21 cellular contexts compared by ENCODE assay signal in the genomic region with DNA sequence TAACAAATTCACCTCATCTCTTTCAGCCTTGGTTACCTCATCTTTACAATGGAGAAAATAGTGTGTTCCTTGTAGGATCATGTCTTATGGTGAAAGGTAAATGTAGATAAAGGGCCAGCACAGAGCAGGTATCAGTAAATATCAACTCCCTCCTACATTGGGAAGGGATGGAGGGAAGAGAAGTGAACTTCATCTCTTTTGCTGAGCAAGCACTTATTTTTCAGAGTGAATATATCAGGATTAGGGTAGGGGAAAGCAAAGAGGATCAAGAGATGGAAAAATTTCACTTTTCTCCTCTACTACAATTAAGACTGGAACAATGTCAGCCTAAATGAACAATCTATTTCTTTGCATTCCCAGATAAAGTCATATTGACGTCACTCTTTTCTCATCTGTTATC.
DNase-seq lines count a peak whose midpoint lies in the region; ATAC-seq, FAIRE-seq and TF ChIP-seq lines count a peak whose summit lies in the region.
"Had no signal": no experiment of that assay in that cellular context is flagged by ENCODE, and none has a peak within 500 bp of the region (broad histone marks: within the 10 kb centered on the region; RNA-seq: fewer than 3 reads in every experiment).

No MANE protein-coding gene starts in this region.

- H3K4me1 ChIP-seq in A549 (peaks cover 4% of the 10 kb centered on the region; the same call in 2 of the 3 replicates), GM23338 (ENCODE audit: insufficient read depth) (peaks cover 3% of the 10 kb centered on the region; the same call in 1 of the 2 replicates)

- H3K27me3 Mint-ChIP-seq in GM23338 (ENCODE audit: insufficient read depth, low read depth, poor library complexity) (peaks cover 3% of the 10 kb centered on the region), mesothelial cell of epicardium (ENCODE audit: low read depth) (no peaks in the 10 kb centered on the region)
- H3K27me3 Mint-ChIP-seq in dendritic cell treated with granulocyte-macrophage colony-stimulating factor and Interleukin-4, amounts not matched to agents 40 ng/mL and 50 ng/mL, for 4 days = no peaks in the 10 kb centered on the region
- H3K27me3 Mint-ChIP-seq: B cell; CD4-positive, alpha-beta T cell; CD8-positive, alpha-beta memory T cell had no signal

- H3K27ac Mint-ChIP-seq in GM23338 = no peak overlapping the region
- H3K27ac Mint-ChIP-seq in dendritic cell treated with granulocyte-macrophage colony-stimulating factor and Interleukin-4, amounts not matched to agents 40 ng/mL and 50 ng/mL, for 4 days = peak overlapping the region; percentile 92
- H3K27ac Mint-ChIP-seq in mesothelial cell of epicardium = peak overlapping the region; percentile 45
- H3K27ac Mint-ChIP-seq: B cell; CD14-positive monocyte; CD4-positive, alpha-beta T cell; CD8-positive, alpha-beta memory T cell; H9 had no signal

- TF ChIP-seq RAD21 in A549 (conservative IDR thresholded peaks at IDR 0.05 in 1 of 2, IDR thresholded peaks at IDR 0.05 in 1 of 2) = no peak

- H3K4me1 Mint-ChIP-seq in GM23338 (peaks cover 22% of the 10 kb centered on the region), mesothelial cell of epicardium (peaks cover 54% of the 10 kb centered on the region)
- peaks cover 90% of the 10 kb centered on the region for H3K4me1 Mint-ChIP-seq in dendritic cell treated with granulocyte-macrophage colony-stimulating factor and Interleukin-4, amounts not matched to agents 40 ng/mL and 50 ng/mL, for 4 days (ENCODE audit: low read depth)

- TF ChIP-seq CTCF in A549 (IDR thresholded peaks at IDR 0.05) (no peak), GM23338 (conservative IDR thresholded peaks at IDR 0.05; ENCODE audit: low read depth in 2 of 2) (no peak), mesothelial cell of epicardium (IDR thresholded peaks at IDR 0.05; ENCODE audit: unreplicated experiment) (no peak)

- no peak for TF ChIP-seq POLR2A in A549 (IDR thresholded peaks at IDR 0.05; ENCODE audit: low read length)

- FAIRE-seq in A549 (lab: Jason Lieb, UNC) = no peak
- FAIRE-seq: D721Med, GM12878 had no signal

- H3K9me3 ChIP-seq in A549 = no peaks in the 10 kb centered on the region
- H3K9me3 ChIP-seq: BLaER1 had no signal

- POLR2A ChIA-PET in A549 (lab: Yijun Ruan, JAX) = no interaction called here

- no peaks in the 10 kb centered on the region for H3K9me3 Mint-ChIP-seq in GM23338
- no peaks in the 10 kb centered on the region for H3K9me3 Mint-ChIP-seq in dendritic cell treated with granulocyte-macrophage colony-stimulating factor and Interleukin-4, amounts not matched to agents 40 ng/mL and 50 ng/mL, for 4 days
- H3K9me3 Mint-ChIP-seq in mesothelial cell of epicardium = no peaks in the 10 kb centered on the region
- H3K9me3 Mint-ChIP-seq: CD4-positive, alpha-beta T cell; CD8-positive, alpha-beta memory T cell; H9 had no signal

- no peak for TF ChIP-seq EP300 in A549 (IDR thresholded peaks at IDR 0.05)

- H3K27me3 ChIP-seq in GM23338 (ENCODE audit: insufficient read depth) = no peaks in the 10 kb centered on the region
- H3K27me3 ChIP-seq: BLaER1 had no signal

- no peaks in the 10 kb centered on the region for H3F3A ChIP-seq in GM23338 (replicated peaks; ENCODE audit: low read depth)

- H3K9me2 ChIP-seq in GM23338 (ENCODE audit: insufficient read depth) = peaks cover 10% of the 10 kb centered on the region; the same call in 1 of the 2 replicates

- CTCF ChIA-PET in A549 (lab: Yijun Ruan, JAX) = no interaction called here

- H3K79me2 ChIP-seq in GM23338 (replicated peaks; ENCODE audit: insufficient read depth) = no peaks in the 10 kb centered on the region

- no peaks in the 10 kb centered on the region for H4K20me1 ChIP-seq in GM23338 (replicated peaks; ENCODE audit: insufficient read depth)
- H4K20me1 ChIP-seq: BLaER1 had no signal

- no peaks in the 10 kb centered on the region for H3K36me3 ChIP-seq in GM23338 (ENCODE audit: insufficient read depth)
- H3K36me3 ChIP-seq: BLaER1 had no signal

- ATAC-seq in A549 = no peak
- ATAC-seq in GM23338 = no peak
- ATAC-seq in GM19397 (IDR thresholded peaks at IDR 0.05; ENCODE audit: unreplicated experiment) = no peak
- ATAC-seq: GM12878, HCT116 had no signal

- no peak overlapping the region for H3K4me3 Mint-ChIP-seq in GM23338
- no peak overlapping the region for H3K4me3 Mint-ChIP-seq in dendritic cell treated with granulocyte-macrophage colony-stimulating factor and Interleukin-4, amounts not matched to agents 40 ng/mL and 50 ng/mL, for 4 days
- H3K4me3 Mint-ChIP-seq in mesothelial cell of epicardium = no peak overlapping the region
- H3K4me3 Mint-ChIP-seq: B cell; CD14-positive monocyte; CD4-positive, alpha-beta T cell; CD8-positive, alpha-beta memory T cell; H9 had no signal

- DNase-seq in A549 (ENCODE audit: low read depth in 1 of 2, low spot score in 1 of 2) (no peak), GM23338 (ENCODE audit: low spot score) (no peak), mesothelial cell of epicardium (ENCODE audit: low spot score in 2 of 2, unreplicated experiment in 2 of 2) (no peak), amygdala (lab: John Stamatoyannopoulos, UW) (no peak)
- DNase-seq in activated effector memory CD4-positive, alpha-beta T cell treated with Interleukin-2 at 50 U/mL for 16 hours = no peak
- DNase-seq: 8988T; CD4-positive, alpha-beta T cell; CD8-positive, alpha-beta memory T cell; DMS 273 treated with DMSO at 0.1 percent for 48 hours; DMS79; EL; GDM1; H9 had no signal

- H3K27ac ChIP-seq in A549 (no peak overlapping the region), GM23338 (ENCODE audit: low read depth) (no peak overlapping the region)

- H3K4me3 ChIP-seq in A549 (no peak overlapping the region), GM23338 (no peak overlapping the region)
- H3K4me3 ChIP-seq: BLaER1, GM12878 had no signal

- H3K4me2 ChIP-seq in A549 = no peak overlapping the region
- H3K4me2 ChIP-seq in GM23338 = no peak overlapping the region

- 96% methylated on average over 1 of the region's 1 CpG for WGBS in A549 (ENCODE audit: missing lambda C conversion rate)

- H2AFZ ChIP-seq in GM23338 = peak overlapping the region; percentile 69; the same call in 1 of the 2 replicates

- intact Hi-C loops in dendritic cell treated with granulocyte-macrophage colony-stimulating factor and Interleukin-4, amounts not matched to agents 40 ng/mL and 50 ng/mL, for 4 days (cut with micrococcal nuclease) = loop anchor here (5.0 to 10.0 kb wide), 2 partner anchors 35 to 53 kb away; no protein-coding TSS in a partner anchor

- H3K36me3 Mint-ChIP-seq in GM23338 (ENCODE audit: low read depth) (no peaks in the 10 kb centered on the region), mesothelial cell of epicardium (no peaks in the 10 kb centered on the region)
- no peaks in the 10 kb centered on the region for H3K36me3 Mint-ChIP-seq in dendritic cell treated with granulocyte-macrophage colony-stimulating factor and Interleukin-4, amounts not matched to agents 40 ng/mL and 50 ng/mL, for 4 days (ENCODE audit: low read depth)
- H3K36me3 Mint-ChIP-seq: CD14-positive monocyte; CD8-positive, alpha-beta memory T cell had no signal

TF ChIP-seq in A549, 52 proteins besides CTCF, POLR2A, EP300 and RAD21:
- peak; percentile 90 for TF ChIP-seq MAFK (IDR thresholded peaks at IDR 0.05; ENCODE audit: partially characterized antibody)
- TF ChIP-seq, protein P1, sequence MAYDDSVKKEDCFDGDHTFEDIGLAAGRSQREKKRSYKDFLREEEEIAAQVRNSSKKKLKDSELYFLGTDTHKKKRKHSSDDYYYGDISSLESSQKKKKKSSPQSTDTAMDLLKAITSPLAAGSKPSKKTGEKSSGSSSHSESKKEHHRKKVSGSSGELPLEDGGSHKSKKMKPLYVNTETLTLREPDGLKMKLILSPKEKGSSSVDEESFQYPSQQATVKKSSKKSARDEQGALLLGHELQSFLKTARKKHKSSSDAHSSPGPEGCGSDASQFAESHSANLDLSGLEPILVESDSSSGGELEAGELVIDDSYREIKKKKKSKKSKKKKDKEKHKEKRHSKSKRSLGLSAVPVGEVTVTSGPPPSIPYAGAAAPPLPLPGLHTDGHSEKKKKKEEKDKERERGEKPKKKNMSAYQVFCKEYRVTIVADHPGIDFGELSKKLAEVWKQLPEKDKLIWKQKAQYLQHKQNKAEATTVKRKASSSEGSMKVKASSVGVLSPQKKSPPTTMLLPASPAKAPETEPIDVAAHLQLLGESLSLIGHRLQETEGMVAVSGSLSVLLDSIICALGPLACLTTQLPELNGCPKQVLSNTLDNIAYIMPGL (CRISPR knock-in tag; IDR thresholded peaks at IDR 0.05; ENCODE audit: borderline replicate concordance) = no peak

TF ChIP-seq in GM23338, 12 proteins besides CTCF, POLR2A, EP300 and RAD21:
- no peak for TF ChIP-seq EZH2 (IDR thresholded peaks at IDR 0.05; ENCODE audit: low read depth, unreplicated experiment)
